In genomic region chr2:131413148-131413747, GRCh38 we compare ENCODE assay signal across 9 cellular contexts. TPM values are rescaled to one million over a fixed set of nuclear protein-coding genes. Genes with fewer than 3 reads are reported as not detected.
DNase-seq lines count a peak whose midpoint lies in the region; ATAC-seq, FAIRE-seq and TF ChIP-seq lines count a peak whose summit lies in the region.
"Had no signal": no experiment of that assay in that cellular context is flagged by ENCODE, and none has a peak within 500 bp of the region (broad histone marks: within the 10 kb centered on the region; RNA-seq: fewer than 3 reads in every experiment).

No MANE protein-coding gene starts in this region.

- H3K9me3 ChIP-seq in H1 (ENCODE audit: insufficient read depth in 2 of 2, low read depth in 1 of 2, low read length in 1 of 2) = no peaks in the 10 kb centered on the region
- no peaks in the 10 kb centered on the region for H3K9me3 ChIP-seq in mucosa of descending colon

- no peak overlapping the region for H3K14ac ChIP-seq in H1 (ENCODE audit: insufficient read length)

- no peak overlapping the region for H3K23ac ChIP-seq in H1 (ENCODE audit: insufficient read length)

- H4K91ac ChIP-seq in H1 (replicated peaks; ENCODE audit: insufficient read length, low read length) = no peak overlapping the region

- H3K4me3 ChIP-seq in H1 (ENCODE audit: extremely low read depth in 1 of 4, insufficient read depth in 2 of 4, low read depth in 3 of 4, low read length in 4 of 4) (no peak overlapping the region), mucosa of descending colon (no peak overlapping the region)

- H3K27me3 ChIP-seq in H1 (replicated peaks in 1 of 4; ENCODE audit: control insufficient read depth in 3 of 4, extremely low read depth in 1 of 4, insufficient read depth in 3 of 4, low read length in 3 of 4) = no peaks in the 10 kb centered on the region

- H3K56ac ChIP-seq in H1 (replicated peaks; ENCODE audit: insufficient read length, low read depth, low read length) = no peak overlapping the region

- TF ChIP-seq CTCF in H1 (IDR thresholded peaks at IDR 0.05; ENCODE audit: control extremely low read depth in 1 of 3, insufficient read depth in 1 of 3, low read depth in 1 of 3, low read length in 3 of 3) = peak in 2 of 3 experiments; percentile 61 to 71; a peak in 2 of 4 replicates
- peak; percentile 23 for TF ChIP-seq CTCF in mucosa of descending colon (IDR thresholded peaks at IDR 0.05)

- no peak overlapping the region for H2AK5ac ChIP-seq in H1 (ENCODE audit: low read depth, low read length)

- intact Hi-C loops in mucosa of descending colon (cut with DNase I, micrococcal nuclease) = no loop called here

- 24% methylated on average over 7 of the region's 7 CpGs; no CpG with 5 or more reads in 1 of the 2 experiments for WGBS in H1 (ENCODE audit: extremely low coverage in 1 of 2, insufficient coverage in 1 of 2, insufficient read length in 1 of 2, insufficient replicate concordance in 2 of 2, low coverage in 1 of 2, low lambda C conversion rate in 2 of 2, missing lambda C conversion rate in 1 of 2), 2 experiments

- no peak overlapping the region for H2BK15ac ChIP-seq in H1 (ENCODE audit: low read length)

- H3K79me1 ChIP-seq in H1 (ENCODE audit: low read depth, low read length) = no peaks in the 10 kb centered on the region

- H4K8ac ChIP-seq in H1 (ENCODE audit: extremely low read depth, insufficient read depth, low read length) = no peak overlapping the region

- ATAC-seq in GM21447 (IDR thresholded peaks at IDR 0.05; ENCODE audit: unreplicated experiment) (peak; percentile 81), mucosa of descending colon (peak; percentile 71), HG02571 (IDR thresholded peaks at IDR 0.05; ENCODE audit: unreplicated experiment) (no peak)

- H2BK5ac ChIP-seq in H1 (ENCODE audit: low read depth, low read length) = no peak overlapping the region

- no peaks in the 10 kb centered on the region for H4K20me1 ChIP-seq in H1 (replicated peaks in 1 of 2; ENCODE audit: control insufficient read depth in 1 of 2, insufficient read depth in 2 of 2, low read length in 2 of 2)

- DNase-seq in SHP77 (lab: John Stamatoyannopoulos, UW) = peak; percentile 3 to 28
- no peak for DNase-seq in SHP77 treated with DMSO at 0.1 percent for 48 hours (lab: John Stamatoyannopoulos, UW)
- peak; percentile 23 for DNase-seq in KG1 (lab: John Stamatoyannopoulos, UW)
- DNase-seq in RCC 7860 (ENCODE audit: low spot score) = peak; percentile 37
- no peak for DNase-seq in H1 (ENCODE audit: low read depth in 1 of 2, low spot score in 2 of 2)
- DNase-seq in mucosa of descending colon = peak in 1 of 3 donors; percentile 65

- no peak overlapping the region for H3K27ac ChIP-seq in H1 (ENCODE audit: low read depth, low read length)

- TF ChIP-seq EP300 in H1 (IDR thresholded peaks at IDR 0.05; ENCODE audit: borderline replicate concordance in 1 of 2, low read depth in 2 of 2, low read length in 2 of 2) = no peak

- H3K4ac ChIP-seq in H1 (replicated peaks; ENCODE audit: insufficient read length, low read depth, low read length) = no peak overlapping the region

- no peak overlapping the region for H3K18ac ChIP-seq in H1 (ENCODE audit: extremely low read depth, low read length)

- no peak overlapping the region for H2BK12ac ChIP-seq in H1 (ENCODE audit: low read depth, low read length)

- H4K5ac ChIP-seq in H1 (ENCODE audit: insufficient read length, low read depth, low read length) = no peak overlapping the region

- H3K4me2 ChIP-seq in H1 (ENCODE audit: insufficient read depth in 1 of 2, low read depth in 2 of 2, low read length in 2 of 2) = no peak overlapping the region; a peak in 1 of 4 replicates

- peak overlapping the region; percentile 84; the same call in 1 of the 2 replicates for H2AFZ ChIP-seq in H1 (ENCODE audit: low read length)

- no peak overlapping the region; the same call in 1 of the 2 replicates for H2BK20ac ChIP-seq in H1 (ENCODE audit: low read length)

- no peak overlapping the region for H2BK120ac ChIP-seq in H1 (replicated peaks; ENCODE audit: low read depth, low read length)

- no peaks in the 10 kb centered on the region for H3K23me2 ChIP-seq in H1 (ENCODE audit: low read depth, low read length)

- H3K79me2 ChIP-seq in H1 (ENCODE audit: control insufficient read depth in 1 of 2, insufficient read depth in 2 of 2, low read length in 2 of 2) = no peaks in the 10 kb centered on the region

- no peak for TF ChIP-seq POLR2A in H1 (IDR thresholded peaks at IDR 0.05; ENCODE audit: control extremely low read depth in 1 of 2, low read depth in 2 of 2, low read length in 2 of 2)

- CTCF ChIA-PET in H1 (lab: Charles Lee; ENCODE audit: partially characterized antibody) = interaction anchor here (0.9 to 5.0 kb wide), 26 partner anchors 9 to 269 kb away, joined by 3 to 53 read pairs (median 4); partner anchors contain the start of gene MZT2A

- FAIRE-seq in RCC 7860 (lab: Jason Lieb, UNC) (peak; percentile 50), H1 (lab: Jason Lieb, UNC) (peak; percentile 94)

- H3K9ac ChIP-seq in H1 (replicated peaks in 1 of 4; ENCODE audit: extremely low read depth in 1 of 4, low read depth in 3 of 4, low read length in 3 of 4) = no peak overlapping the region

- TF ChIP-seq RAD21 in H1 (IDR thresholded peaks at IDR 0.05 in 1 of 2, conservative IDR thresholded peaks at IDR 0.05 in 1 of 2; ENCODE audit: low read depth in 2 of 2, low read length in 2 of 2) = peak; percentile 81 to 85

- POLR2A ChIA-PET in H1 (lab: Charles Lee; ENCODE audit: partially characterized antibody) = interaction anchor here (1.4 kb wide), 1 partner anchor 79 kb away, joined by 8 read pairs; the partner anchor contains the start of gene MZT2A

- H3K4me1 ChIP-seq in H1 (replicated peaks in 1 of 4; ENCODE audit: control insufficient read depth in 3 of 4, insufficient read depth in 4 of 4, low read length in 3 of 4) = no peaks in the 10 kb centered on the region
- H3K4me1 ChIP-seq in mucosa of descending colon (ENCODE audit: low read depth) = no peaks in the 10 kb centered on the region

- H3K36me3 ChIP-seq in H1 (ENCODE audit: control insufficient read depth in 2 of 4, insufficient read depth in 4 of 4, low read length in 3 of 4) = no peaks in the 10 kb centered on the region
- no peaks in the 10 kb centered on the region for H3K36me3 ChIP-seq in mucosa of descending colon (ENCODE audit: low read depth)

TF ChIP-seq in H1, 55 proteins besides CTCF, POLR2A, EP300 and RAD21:
- TF ChIP-seq TAF7 (optimal IDR thresholded peaks at IDR 0.05; ENCODE audit: borderline replicate concordance, low read depth, low read length) (no peak), SRF (IDR thresholded peaks at IDR 0.05; ENCODE audit: low read depth, low read length) (no peak), E2F6 (IDR thresholded peaks at IDR 0.05) (no peak), ZNF274 (IDR thresholded peaks at IDR 0.05; ENCODE audit: borderline replicate concordance, extremely low read depth, low read length) (no peak), EZH2 (IDR thresholded peaks at IDR 0.05; ENCODE audit: low read depth, low read length, severe bottlenecking) (no peak), RBBP5 (IDR thresholded peaks at IDR 0.05; ENCODE audit: borderline replicate concordance, low read depth, low read length) (no peak), ATF2 (IDR thresholded peaks at IDR 0.05; ENCODE audit: low read length) (no peak), CHD2 (IDR thresholded peaks at IDR 0.05; ENCODE audit: low read length) (no peak), SIRT6 (IDR thresholded peaks at IDR 0.05; ENCODE audit: low read length) (no peak), KDM1A (IDR thresholded peaks at IDR 0.05; ENCODE audit: borderline replicate concordance, low read length) (no peak), SUZ12 (IDR thresholded peaks at IDR 0.05; ENCODE audit: low read length) (no peak), GABPA (IDR thresholded peaks at IDR 0.05; ENCODE audit: borderline replicate concordance, insufficient read depth, low read length) (no peak)

RNA-seq across cellular contexts. Expression of gene RAB6D, which starts 49.3 kb away (rescaled TPM):
- total RNA-seq in H1 (2021; fragmentation: NEBNext Ultra II Directional; extraction: Animal tissue kit (Norgen Biotek cat#: 25700)) = 0.17 and 0.22 TPM in 2 replicates
- 0.05 and 0.06 TPM in 2 replicates for polyA plus RNA-seq in H1 (2011; rRNA removed)
- 0.05 TPM for polyA plus RNA-seq in H1 (2011; cell fraction: cytosol; rRNA removed)
- not detected for polyA plus RNA-seq in H1 (2011; cell fraction: nucleus; rRNA removed)
- 0.05 to 0.10 TPM in 2 of 4 replicates, not detected in the others for polyA plus RNA-seq in H1 (2012, experiment 1 of 2)
- polyA plus RNA-seq in H1 (2012, experiment 2 of 2) = not detected
- 0.02 TPM for polyA plus RNA-seq in H1 (2013, experiment 1 of 2)
- 0.02 TPM for polyA plus RNA-seq in H1 (2013, experiment 2 of 2)
- polyA minus RNA-seq in H1 (2011; rRNA and poly(A)+ RNA removed) = 0.07 and 0.13 TPM in 2 replicates
- polyA minus RNA-seq in H1 (2011; cell fraction: cytosol; rRNA and poly(A)+ RNA removed) = not detected
- not detected for polyA minus RNA-seq in H1 (2011; cell fraction: nucleus; rRNA and poly(A)+ RNA removed)
- total RNA-seq in mucosa of descending colon = 1 to 10 TPM; 1.0 to 4.3 (median 1.8) TPM
- total RNA-seq: CD8-positive, alpha-beta memory T cell had no signal

Comparison
In these comparisons a context has a peak if more than half of its experiments do, and no peak if none do; other contexts are left out.
1. DNase-seq: peak in SHP77 (2 of 2), KG1 (single experiment) and RCC 7860 (single experiment); none in SHP77 treated with DMSO at 0.1 percent for 48 hours (single experiment) and H1 (0 of 2).